Comparison of ENCODE assay signal across 29 cellular contexts in genomic region chr10:52561322-52561721, GRCh38.
"Had no signal": no experiment of that assay in that cellular context is flagged by ENCODE, and none has a peak within 500 bp of the region (broad histone marks: within the 10 kb centered on the region; RNA-seq: fewer than 3 reads in every experiment).

No MANE protein-coding gene starts in this region.

- DNase-seq: colonic mucosa; cortex of kidney; effector CD8-positive, alpha-beta T cell; effector memory CD8-positive, alpha-beta T cell; endodermal cell; erythroblast; esophagus squamous epithelium; foreskin fibroblast; foreskin melanocyte; gastrocnemius medialis; glutamatergic neuron; head of caudate nucleus; heart right ventricle; hippocampal formation; left cardiac atrium; left lung; left ventricle myocardium superior; mammary epithelial cell; mesendoderm; midbrain; naive thymus-derived CD4-positive, alpha-beta T cell had no signal

- H3K36me3 ChIP-seq: colonic mucosa, esophagus squamous epithelium, gastrocnemius medialis, heart right ventricle, left lung had no signal

- FAIRE-seq: endometrium, islet of Langerhans, keratinocyte had no signal

- H3K9me3 Mint-ChIP-seq: dendritic cell treated with granulocyte-macrophage colony-stimulating factor and Interleukin-4, amounts not matched to agents 40 ng/mL and 50 ng/mL, for 4 days; endodermal cell; memory B cell had no signal

- H3K4me3 Mint-ChIP-seq: dendritic cell treated with granulocyte-macrophage colony-stimulating factor and Interleukin-4, amounts not matched to agents 40 ng/mL and 50 ng/mL, for 4 days; effector memory CD8-positive, alpha-beta T cell; endodermal cell; memory B cell; naive thymus-derived CD4-positive, alpha-beta T cell had no signal

- H3K9me3 ChIP-seq: colonic mucosa, esophagus squamous epithelium, gastrocnemius medialis, heart right ventricle, left lung had no signal

- H3K27ac ChIP-seq: colonic mucosa, epithelial cell of prostate, esophagus squamous epithelium, gastrocnemius medialis, heart right ventricle, left lung had no signal

- H3K4me3 ChIP-seq: colonic mucosa, esophagus squamous epithelium, gastrocnemius medialis, heart right ventricle, left lung, lung had no signal

- H3K27me3 Mint-ChIP-seq: dendritic cell treated with granulocyte-macrophage colony-stimulating factor and Interleukin-4, amounts not matched to agents 40 ng/mL and 50 ng/mL, for 4 days; effector memory CD8-positive, alpha-beta T cell; memory B cell; naive thymus-derived CD4-positive, alpha-beta T cell had no signal

- H3K27me3 ChIP-seq: colonic mucosa, esophagus squamous epithelium, gastrocnemius medialis, heart right ventricle, left lung had no signal

- H3K27ac Mint-ChIP-seq: dendritic cell treated with granulocyte-macrophage colony-stimulating factor and Interleukin-4, amounts not matched to agents 40 ng/mL and 50 ng/mL, for 4 days; effector memory CD8-positive, alpha-beta T cell; endodermal cell; memory B cell; naive thymus-derived CD4-positive, alpha-beta T cell had no signal

- H3K4me1 ChIP-seq: colonic mucosa, esophagus squamous epithelium, gastrocnemius medialis, heart right ventricle, left lung had no signal

- ATAC-seq: effector memory CD8-positive, alpha-beta T cell; esophagus mucosa; gastrocnemius medialis; heart right ventricle; left cardiac atrium; left lung; left ventricle myocardium superior; naive thymus-derived CD4-positive, alpha-beta T cell had no signal

- H3K36me3 Mint-ChIP-seq: memory B cell; naive thymus-derived CD4-positive, alpha-beta T cell had no signal

- H3K4me1 Mint-ChIP-seq: memory B cell; naive thymus-derived CD4-positive, alpha-beta T cell had no signal
